In the genomic region with DNA sequence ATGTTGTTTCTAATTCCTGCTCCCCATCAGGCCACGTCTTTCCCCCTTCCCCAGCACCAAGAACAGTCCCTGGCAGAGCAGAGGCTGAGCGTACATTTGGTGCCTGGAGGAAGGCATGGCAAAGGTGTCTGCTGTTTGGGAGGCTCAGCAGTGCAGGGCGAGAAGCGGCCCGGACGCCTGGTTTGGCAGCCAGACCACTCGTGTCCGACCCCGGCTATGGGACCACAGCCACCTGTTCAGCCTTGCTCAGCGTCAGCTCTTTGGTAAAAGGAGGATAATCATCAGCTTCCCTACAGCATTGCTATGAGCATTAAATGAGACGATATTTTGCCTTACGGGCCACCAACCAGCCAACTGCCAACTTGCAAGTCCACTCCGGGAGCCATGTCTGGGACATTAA, we compare ENCODE assay signal across 23 cellular contexts.
DNase-seq lines count a peak whose midpoint lies in the region; ATAC-seq, FAIRE-seq and TF ChIP-seq lines count a peak whose summit lies in the region.
"Had no signal": no experiment of that assay in that cellular context is flagged by ENCODE, and none has a peak within 500 bp of the region (broad histone marks: within the 10 kb centered on the region; RNA-seq: fewer than 3 reads in every experiment).

No MANE protein-coding gene starts in this region.

- no peak overlapping the region for H3K23ac ChIP-seq in neuronal stem cell (ENCODE audit: low read depth, low read length, poor library complexity)

- H3K79me1 ChIP-seq in neuronal stem cell (ENCODE audit: low read depth, low read length), result no peaks in the 10 kb centered on the region

- no peak overlapping the region for H3K14ac ChIP-seq in neuronal stem cell (ENCODE audit: low read length)

- DNase-seq in NT2/D1 (ENCODE audit: low read depth, low spot score) (no peak), kidney (peak; percentile 45), neuronal stem cell (ENCODE audit: low spot score) (no peak), aorta (no peak)
- DNase-seq: 8988T; ACHN; BE2C; C1 segment of cervical spinal cord; CD4-positive, alpha-beta memory T cell; CD4-positive, CD25-positive, alpha-beta regulatory T cell; COR-L47; DMS 273 treated with DMSO at 0.1 percent for 48 hours; DMS153; DMS79 treated with DMSO at 0.1 percent for 48 hours; GF-D8 had no signal

- H2BK15ac ChIP-seq in neuronal stem cell (ENCODE audit: low read length), result no peak overlapping the region

- peaks cover 4% of the 10 kb centered on the region for H3K27me3 ChIP-seq in NT2/D1 (ENCODE audit: insufficient read depth, insufficient read length)
- H3K27me3 ChIP-seq in neuronal stem cell (ENCODE audit: control insufficient read depth in 3 of 3, insufficient read depth in 3 of 3, low read depth in 1 of 3, low read length in 3 of 3), result peaks cover 0 to 4% (median 0%) of the 10 kb centered on the region in 3 experiments
- no peaks in the 10 kb centered on the region for H3K27me3 ChIP-seq in aorta (ENCODE audit: control insufficient read depth in 1 of 2, insufficient read depth in 2 of 2, low read length in 1 of 2)
- H3K27me3 ChIP-seq: BE2C, BLaER1 had no signal

- no peak overlapping the region for H2AFZ ChIP-seq in neuronal stem cell (ENCODE audit: low read length)

- H3K9ac ChIP-seq in NT2/D1 (ENCODE audit: insufficient read length, low read depth), result peak overlapping the region; percentile 32
- H3K9ac ChIP-seq in kidney (ENCODE audit: low read length in 2 of 2), result no peak overlapping the region
- H3K9ac ChIP-seq in neuronal stem cell (ENCODE audit: low read depth, low read length, poor library complexity), result no peak overlapping the region
- H3K9ac ChIP-seq: BLaER1 had no signal

- no peak overlapping the region for H3K4me2 ChIP-seq in neuronal stem cell (ENCODE audit: insufficient read depth, low read length, poor library complexity, severe bottlenecking)
- H3K4me2 ChIP-seq: BLaER1 had no signal

- H2BK120ac ChIP-seq in neuronal stem cell (ENCODE audit: low read depth, low read length), result no peak overlapping the region

- WGBS in neuronal stem cell (ENCODE audit: extremely low coverage in 2 of 2, insufficient read length in 2 of 2, insufficient replicate concordance in 1 of 2), 2 donors, result no CpG with 5 or more reads among the region's 13 CpGs
- 89 to 94% methylated on average over 13 of the region's 13 CpGs for WGBS in aorta, 2 donors

- ATAC-seq in HG02798 (IDR thresholded peaks at IDR 0.05; ENCODE audit: poor library complexity, unreplicated experiment) (no peak), GM21717 (IDR thresholded peaks at IDR 0.05; ENCODE audit: unreplicated experiment) (no peak), aorta (ENCODE audit: low FRiP score) (no peak), HG02623 (IDR thresholded peaks at IDR 0.05; ENCODE audit: unreplicated experiment) (no peak)

- H2BK5ac ChIP-seq in neuronal stem cell (ENCODE audit: low read length), result no peak overlapping the region

- FAIRE-seq in kidney (lab: Jason Lieb, UNC), result no peak
- FAIRE-seq: A204.1, G401.6, GM12891, GM19239 had no signal

- peaks cover 3% of the 10 kb centered on the region for H3K4me1 ChIP-seq in NT2/D1 (ENCODE audit: insufficient read depth, insufficient read length)
- H3K4me1 ChIP-seq in kidney (ENCODE audit: control insufficient read depth in 1 of 2, insufficient read depth in 1 of 2, low read depth in 1 of 2, low read length in 2 of 2), result no peaks in the 10 kb centered on the region
- H3K4me1 ChIP-seq in neuronal stem cell (ENCODE audit: control insufficient read depth in 2 of 2, insufficient read depth in 1 of 2, low read depth in 1 of 2, low read length in 2 of 2), result peaks cover 0 to 3% of the 10 kb centered on the region in 2 donors
- H3K4me1 ChIP-seq in aorta (ENCODE audit: control insufficient read depth in 1 of 2, insufficient read depth in 2 of 2, low read length in 2 of 2), result no peaks in the 10 kb centered on the region

- H3K9me3 ChIP-seq in NT2/D1 (ENCODE audit: insufficient read depth, low read length) (no peaks in the 10 kb centered on the region), kidney (ENCODE audit: control insufficient read depth in 1 of 2, low read length in 2 of 2) (no peaks in the 10 kb centered on the region), neuronal stem cell (replicated peaks in 1 of 2; ENCODE audit: control insufficient read depth in 2 of 2, insufficient read depth in 1 of 2, low read depth in 1 of 2, low read length in 2 of 2) (no peaks in the 10 kb centered on the region), aorta (ENCODE audit: control insufficient read depth, low read length) (no peaks in the 10 kb centered on the region)
- H3K9me3 ChIP-seq: BE2C, BLaER1 had no signal

- intact Hi-C loops in kidney (cut with DNase I) (loop anchor here (10.0 kb wide), 1 partner anchor 278 kb away; no protein-coding TSS in a partner anchor), aorta (cut with DNase I) (loop anchor here in 1 of 2 donors (10.0 kb wide), 2 partner anchors 128 to 198 kb away; a partner anchor contains a TSS)

- H3K36me3 ChIP-seq in NT2/D1 (ENCODE audit: insufficient read depth, insufficient read length, low read length), result peaks cover 8% of the 10 kb centered on the region
- H3K36me3 ChIP-seq in kidney (ENCODE audit: control insufficient read depth in 1 of 2, insufficient read depth in 2 of 2, low read length in 2 of 2), result peaks cover 5 to 6% of the 10 kb centered on the region in 2 donors
- no peaks in the 10 kb centered on the region for H3K36me3 ChIP-seq in neuronal stem cell (replicated peaks in 1 of 2; ENCODE audit: control insufficient read depth in 2 of 2, insufficient read depth in 2 of 2, low read length in 2 of 2)
- H3K36me3 ChIP-seq in aorta (ENCODE audit: control insufficient read depth in 1 of 2, insufficient read depth in 2 of 2, low read length in 1 of 2), result peaks cover 0 to 3% of the 10 kb centered on the region in 2 donors

- peak overlapping the region; percentile 79 for H2AK5ac ChIP-seq in neuronal stem cell (ENCODE audit: low read depth, low read length)

- no peak overlapping the region for H3K27ac ChIP-seq in kidney (ENCODE audit: low read depth in 2 of 2, low read length in 2 of 2)
- no peak overlapping the region for H3K27ac ChIP-seq in neuronal stem cell (replicated peaks; ENCODE audit: low read length)
- no peak overlapping the region for H3K27ac ChIP-seq in aorta (ENCODE audit: low read depth in 1 of 2, low read length in 2 of 2)
- H3K27ac ChIP-seq: BLaER1 had no signal

- TF ChIP-seq CTCF in kidney (IDR thresholded peaks at IDR 0.05; ENCODE audit: borderline replicate concordance, extremely low read depth, insufficient read depth), result no peak

- no peak overlapping the region for H4K91ac ChIP-seq in neuronal stem cell (ENCODE audit: low read depth, low read length, poor library complexity)

- H3K18ac ChIP-seq in neuronal stem cell (ENCODE audit: low read length), result peak overlapping the region; percentile 80

- no peak overlapping the region for H3K4ac ChIP-seq in neuronal stem cell (ENCODE audit: low read length)

- H3K4me3 ChIP-seq in NT2/D1 (ENCODE audit: insufficient read length, low read depth) (no peak overlapping the region), kidney (ENCODE audit: low read length in 2 of 2) (no peak overlapping the region), neuronal stem cell (ENCODE audit: low read length in 2 of 2) (peak overlapping the region in 1 of 2 donors; percentile 42), aorta (ENCODE audit: low read length in 2 of 2) (no peak overlapping the region)
- H3K4me3 ChIP-seq: BLaER1 had no signal

- no peak overlapping the region for H2BK12ac ChIP-seq in neuronal stem cell (ENCODE audit: low read length)

- no peak overlapping the region for H4K8ac ChIP-seq in neuronal stem cell (ENCODE audit: low read depth, low read length)
